21 cellular contexts compared by ENCODE assay signal in genomic region chr16:48950184-48950583, GRCh38.
"Had no signal": no experiment of that assay in that cellular context is flagged by ENCODE, and none has a peak within 500 bp of the region (broad histone marks: within the 10 kb centered on the region; RNA-seq: fewer than 3 reads in every experiment).

No MANE protein-coding gene starts in this region.

- H3K36me3 Mint-ChIP-seq: natural killer cell treated with Interleukin-12 subunit alpha and Interleukin-12 subunit beta and Interleukin-15 and Interleukin-18, amount 100 ng/mL, for 72 hours had no signal

- H3K9me3 ChIP-seq: body of pancreas, esophagus muscularis mucosa, right atrium auricular region, suprapubic skin had no signal

- H3K36me3 ChIP-seq: esophagus muscularis mucosa, right atrium auricular region, suprapubic skin had no signal

- DNase-seq: activated CD4-positive, alpha-beta T cell treated with anti-CD3 and anti-CD28 coated beads for 1 hour; activated CD4-positive, alpha-beta T cell treated with anti-CD3 and anti-CD28 coated beads, Interleukin-2, amount 50 U/mL, for 48 hours; activated effector memory CD4-positive, alpha-beta T cell treated with Interleukin-2 at 50 U/mL for 16 hours; activated naive CD4-positive, alpha-beta T cell treated with anti-CD3 and anti-CD28 coated beads, Interleukin-2, amount 50 U/mL, for 16 hours; activated T-cell treated with anti-CD3 and anti-CD28 coated beads, Interleukin-2, amount 50 U/mL, for 4 hours; amniotic stem cell; body of pancreas; effector CD4-positive, alpha-beta T cell; foreskin melanocyte; head of caudate nucleus; kidney glomerular epithelial cell; left ventricle myocardium superior; stimulated activated naive CD8-positive, alpha-beta T cell treated with anti-CD3 and anti-CD28 coated beads, Interleukin-15, Interleukin-2, amounts not matched to agents 100 U/mL and 50 U/mL, for 24 hours; T-helper 1 cell had no signal

- ATAC-seq: activated T-cell treated with anti-CD3 and anti-CD28 coated beads, Interleukin-2, amount 50 U/mL, for 4 hours; body of pancreas; left ventricle myocardium superior; natural killer cell treated with Interleukin-12 subunit alpha and Interleukin-12 subunit beta and Interleukin-15 and Interleukin-18, amount 100 ng/mL, for 72 hours; stimulated activated naive CD8-positive, alpha-beta T cell treated with anti-CD3 and anti-CD28 coated beads, Interleukin-15, Interleukin-2, amounts not matched to agents 100 U/mL and 50 U/mL, for 24 hours had no signal

- H3K4me1 ChIP-seq: body of pancreas, esophagus muscularis mucosa, suprapubic skin had no signal

- H3K4me3 Mint-ChIP-seq: activated T-cell treated with anti-CD3 and anti-CD28 coated beads, Interleukin-2, amount 50 U/mL, for 4 hours; central memory CD8-positive, alpha-beta T cell; natural killer cell treated with Interleukin-12 subunit alpha and Interleukin-12 subunit beta and Interleukin-15 and Interleukin-18, amount 100 ng/mL, for 72 hours had no signal

- H3K9me3 Mint-ChIP-seq: natural killer cell treated with Interleukin-12 subunit alpha and Interleukin-12 subunit beta and Interleukin-15 and Interleukin-18, amount 100 ng/mL, for 72 hours had no signal

- H3K27me3 ChIP-seq: body of pancreas, right atrium auricular region, suprapubic skin had no signal

- H3K4me1 Mint-ChIP-seq: central memory CD8-positive, alpha-beta T cell had no signal

- H3K4me3 ChIP-seq: body of pancreas, coronary artery, esophagus muscularis mucosa, right atrium auricular region, suprapubic skin had no signal

- H3K27ac ChIP-seq: body of pancreas, coronary artery, esophagus muscularis mucosa, right atrium auricular region, suprapubic skin, VCaP had no signal

- H3K27ac Mint-ChIP-seq: natural killer cell treated with Interleukin-12 subunit alpha and Interleukin-12 subunit beta and Interleukin-15 and Interleukin-18, amount 100 ng/mL, for 72 hours had no signal

- H3K27me3 Mint-ChIP-seq: central memory CD8-positive, alpha-beta T cell; natural killer cell treated with Interleukin-12 subunit alpha and Interleukin-12 subunit beta and Interleukin-15 and Interleukin-18, amount 100 ng/mL, for 72 hours had no signal
